In the genomic region with DNA sequence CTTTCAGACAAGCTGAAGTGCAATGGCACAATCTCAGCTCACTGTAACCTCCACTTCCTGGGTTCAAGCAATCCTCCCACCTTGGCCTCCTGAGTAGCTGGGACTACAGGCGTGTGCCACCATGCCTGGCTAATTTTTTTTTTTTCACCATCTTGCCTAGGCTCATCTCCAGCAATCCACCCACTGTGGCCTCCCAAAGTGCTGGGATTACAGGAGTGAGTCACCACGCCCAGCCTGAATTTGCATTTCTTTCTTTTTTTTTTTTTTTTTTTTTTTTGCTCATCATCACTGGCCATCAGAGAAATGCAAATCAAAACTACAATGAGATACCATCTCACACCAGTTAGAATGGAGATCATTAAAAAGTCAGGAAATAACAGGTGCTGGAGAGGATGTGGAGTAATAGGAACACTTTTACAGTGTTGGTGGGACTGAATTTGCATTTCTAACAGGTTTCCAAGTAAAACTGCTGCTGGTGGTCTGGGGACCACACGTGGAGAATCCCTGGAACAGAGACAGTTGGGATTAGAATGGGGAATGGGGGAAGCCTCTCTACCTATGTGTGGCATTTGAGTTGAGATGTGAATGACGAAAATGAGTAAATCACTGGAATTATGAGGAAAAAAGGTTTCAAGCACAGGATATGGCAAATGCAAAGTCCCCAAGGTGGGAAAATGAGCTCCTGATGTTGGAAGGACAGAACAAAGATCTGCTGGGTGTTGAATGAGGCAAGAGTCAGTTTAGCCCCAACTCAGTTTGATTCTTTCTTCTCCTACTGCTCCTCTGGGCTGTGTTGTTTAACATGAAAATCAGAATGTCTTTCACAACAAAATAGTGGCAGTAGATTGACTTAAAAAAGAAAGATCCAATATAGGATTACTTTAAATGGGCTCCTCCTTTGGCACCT, we compare ENCODE assay signal across 1 cellular context.
TF ChIP-seq lines count a peak whose summit lies in the region.

No MANE protein-coding gene starts in this region.

TF ChIP-seq in WTC11, 78 proteins besides CTCF, POLR2A, EP300 and RAD21 (continued from another document):
- TF ChIP-seq, protein P1, sequence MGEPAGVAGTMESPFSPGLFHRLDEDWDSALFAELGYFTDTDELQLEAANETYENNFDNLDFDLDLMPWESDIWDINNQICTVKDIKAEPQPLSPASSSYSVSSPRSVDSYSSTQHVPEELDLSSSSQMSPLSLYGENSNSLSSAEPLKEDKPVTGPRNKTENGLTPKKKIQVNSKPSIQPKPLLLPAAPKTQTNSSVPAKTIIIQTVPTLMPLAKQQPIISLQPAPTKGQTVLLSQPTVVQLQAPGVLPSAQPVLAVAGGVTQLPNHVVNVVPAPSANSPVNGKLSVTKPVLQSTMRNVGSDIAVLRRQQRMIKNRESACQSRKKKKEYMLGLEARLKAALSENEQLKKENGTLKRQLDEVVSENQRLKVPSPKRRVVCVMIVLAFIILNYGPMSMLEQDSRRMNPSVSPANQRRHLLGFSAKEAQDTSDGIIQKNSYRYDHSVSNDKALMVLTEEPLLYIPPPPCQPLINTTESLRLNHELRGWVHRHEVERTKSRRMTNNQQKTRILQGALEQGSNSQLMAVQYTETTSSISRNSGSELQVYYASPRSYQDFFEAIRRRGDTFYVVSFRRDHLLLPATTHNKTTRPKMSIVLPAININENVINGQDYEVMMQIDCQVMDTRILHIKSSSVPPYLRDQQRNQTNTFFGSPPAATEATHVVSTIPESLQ (CRISPR knock-in tag; IDR thresholded peaks at IDR 0.05) = no peak
- TF ChIP-seq, protein P2, sequence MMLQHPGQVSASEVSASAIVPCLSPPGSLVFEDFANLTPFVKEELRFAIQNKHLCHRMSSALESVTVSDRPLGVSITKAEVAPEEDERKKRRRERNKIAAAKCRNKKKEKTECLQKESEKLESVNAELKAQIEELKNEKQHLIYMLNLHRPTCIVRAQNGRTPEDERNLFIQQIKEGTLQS (CRISPR knock-in tag; conservative IDR thresholded peaks at IDR 0.05) = no peak
- no peak for TF ChIP-seq CBFB (CRISPR knock-in tag; IDR thresholded peaks at IDR 0.05; ENCODE audit: low read depth)
- TF ChIP-seq TEAD1 (CRISPR knock-in tag; IDR thresholded peaks at IDR 0.05) = no peak
- TF ChIP-seq, protein P3, sequence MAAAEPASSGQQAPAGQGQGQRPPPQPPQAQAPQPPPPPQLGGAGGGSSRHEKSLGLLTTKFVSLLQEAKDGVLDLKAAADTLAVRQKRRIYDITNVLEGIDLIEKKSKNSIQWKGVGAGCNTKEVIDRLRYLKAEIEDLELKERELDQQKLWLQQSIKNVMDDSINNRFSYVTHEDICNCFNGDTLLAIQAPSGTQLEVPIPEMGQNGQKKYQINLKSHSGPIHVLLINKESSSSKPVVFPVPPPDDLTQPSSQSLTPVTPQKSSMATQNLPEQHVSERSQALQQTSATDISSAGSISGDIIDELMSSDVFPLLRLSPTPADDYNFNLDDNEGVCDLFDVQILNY (CRISPR knock-in tag; IDR thresholded peaks at IDR 0.05) = no peak
- TF ChIP-seq NFYB (CRISPR knock-in tag; conservative IDR thresholded peaks at IDR 0.05; ENCODE audit: low read depth) = no peak
- no peak for TF ChIP-seq ESRRA (CRISPR knock-in tag; IDR thresholded peaks at IDR 0.05; ENCODE audit: borderline replicate concordance)
